In genomic region chr11:35246725-35247124, GRCh38 we compare ENCODE assay signal across 14 cellular contexts.
A peak's percentile ranks its signal among the peaks of the same experiment; 100 is the strongest.
DNase-seq lines count a peak whose midpoint lies in the region; TF ChIP-seq lines count a peak whose summit lies in the region.
"Had no signal": no experiment of that assay in that cellular context is flagged by ENCODE, and none has a peak within 500 bp of the region (broad histone marks: within the 10 kb centered on the region; RNA-seq: fewer than 3 reads in every experiment).

No MANE protein-coding gene starts in this region.

- CTCF ChIA-PET in CD8-positive, alpha-beta memory T cell (lab: Charles Lee): interaction anchor here (1.0 to 1.9 kb wide), 7 partner anchors 8 to 202 kb away, joined by 3 to 9 read pairs (median 4); no protein-coding TSS in a partner anchor

- peaks cover 6% of the 10 kb centered on the region for H3K9me3 ChIP-seq in CD8-positive, alpha-beta memory T cell (ENCODE audit: low read length)
- no peaks in the 10 kb centered on the region for H3K9me3 ChIP-seq in adipocyte (ENCODE audit: control insufficient read depth, low read length)
- no peaks in the 10 kb centered on the region for H3K9me3 ChIP-seq in left ventricle myocardium inferior (replicated peaks)

- H3K4me3 Mint-ChIP-seq in CD8-positive, alpha-beta memory T cell: peak overlapping the region in 5 of 7 donors; percentile 19 to 69 (median 23)
- H3K4me3 Mint-ChIP-seq in activated T-helper 2 cell treated with anti-CD3 and anti-CD28 coated beads, Interferon-gamma antibody, Interleukin-2, Interleukin-4, amounts not matched to agents 10 μg/mL and 5 μg/mL and 100 μg/mL, durations not matched to agents 14 hours and 24 hours and 36 hours (ENCODE audit: low read depth): no peak overlapping the region

- no peaks in the 10 kb centered on the region for H3K27me3 ChIP-seq in CD8-positive, alpha-beta memory T cell (ENCODE audit: insufficient read depth, low read length, poor library complexity, severe bottlenecking)
- H3K27me3 ChIP-seq in adipocyte (replicated peaks; ENCODE audit: control insufficient read depth, insufficient read depth, low read length) (no peaks in the 10 kb centered on the region), left ventricle myocardium inferior (ENCODE audit: low read depth) (no peaks in the 10 kb centered on the region)

- peak overlapping the region; percentile 84 to 99 (median 98) for H3K27ac Mint-ChIP-seq in CD8-positive, alpha-beta memory T cell
- no peak overlapping the region for H3K27ac Mint-ChIP-seq in activated T-helper 2 cell treated with anti-CD3 and anti-CD28 coated beads, Interferon-gamma antibody, Interleukin-2, Interleukin-4, amounts not matched to agents 10 μg/mL and 5 μg/mL and 100 μg/mL, durations not matched to agents 14 hours and 24 hours and 36 hours

- DNase-seq in CD8-positive, alpha-beta memory T cell: no peak
- peak; percentile 68 for DNase-seq in adipocyte (ENCODE audit: low read depth)
- DNase-seq in left ventricle myocardium inferior: no peak
- DNase-seq in SKM-1 treated with dmso at 0.1 percent for 144 hours (lab: John Stamatoyannopoulos, UW; ENCODE audit: unreplicated experiment): no peak
- DNase-seq in activated T-helper 2 cell treated with anti-CD3 and anti-CD28 coated beads, Interferon-gamma antibody, Interleukin-2, Interleukin-4, amounts not matched to agents 10 μg/mL and 5 μg/mL and 100 μg/mL, durations not matched to agents 14 hours and 24 hours and 36 hours (ENCODE audit: low spot score): no peak
- DNase-seq in GOT3 (lab: John Stamatoyannopoulos, UW): no peak
- DNase-seq in NK-92 (lab: John Stamatoyannopoulos, UW; ENCODE audit: unreplicated experiment): no peak
- DNase-seq: activated CD8-positive, alpha-beta memory T cell treated with anti-CD3 and anti-CD28 coated beads, Interleukin-2, amount 50 U/mL, for 48 hours; NCI-H1048; NCI-H510A; RPMI8226; stimulated activated CD4-positive, alpha-beta T cell treated with anti-CD3 and anti-CD28 coated beads, Interleukin-12 subunit alpha, Interleukin-12 subunit beta, amount 100 ng/mL, for 4 hours had no signal

- peaks cover 64% of the 10 kb centered on the region for H3K4me1 ChIP-seq in CD8-positive, alpha-beta memory T cell (ENCODE audit: insufficient read depth, low read length)
- H3K4me1 ChIP-seq in adipocyte (ENCODE audit: control insufficient read depth, insufficient read depth, low read length) (peaks cover 25% of the 10 kb centered on the region), left ventricle myocardium inferior (peaks cover 11% of the 10 kb centered on the region)

- TF ChIP-seq CTCF in left ventricle myocardium inferior (IDR thresholded peaks at IDR 0.05; ENCODE audit: borderline replicate concordance): no peak

- peak overlapping the region; percentile 79 for H3K27ac ChIP-seq in CD8-positive, alpha-beta memory T cell (ENCODE audit: low read depth, low read length)
- H3K27ac ChIP-seq in left ventricle myocardium inferior (replicated peaks) (peak overlapping the region; percentile 63), skin epidermis (peak overlapping the region in 14 of 21 experiments; percentile 12 to 79 (median 60))
- H3K27ac ChIP-seq: C4-2B had no signal

- H3K4me3 ChIP-seq in CD8-positive, alpha-beta memory T cell (ENCODE audit: low read length): no peak overlapping the region
- H3K4me3 ChIP-seq in adipocyte (ENCODE audit: low read length) (no peak overlapping the region), left ventricle myocardium inferior (no peak overlapping the region), skin epidermis (no peak overlapping the region)

- H3K9ac ChIP-seq in adipocyte (ENCODE audit: low read length): no peak overlapping the region

- H3K9me3 Mint-ChIP-seq in CD8-positive, alpha-beta memory T cell: peaks cover 0 to 16% (median 2%) of the 10 kb centered on the region in 5 donors
- H3K9me3 Mint-ChIP-seq in activated T-helper 2 cell treated with anti-CD3 and anti-CD28 coated beads, Interferon-gamma antibody, Interleukin-2, Interleukin-4, amounts not matched to agents 10 μg/mL and 5 μg/mL and 100 μg/mL, durations not matched to agents 14 hours and 24 hours and 36 hours: peaks cover 14% of the 10 kb centered on the region

- peaks cover 0 to 2% (median under 1%) of the 10 kb centered on the region in 3 donors for H3K36me3 Mint-ChIP-seq in CD8-positive, alpha-beta memory T cell
- peaks cover 2% of the 10 kb centered on the region for H3K36me3 Mint-ChIP-seq in activated T-helper 2 cell treated with anti-CD3 and anti-CD28 coated beads, Interferon-gamma antibody, Interleukin-2, Interleukin-4, amounts not matched to agents 10 μg/mL and 5 μg/mL and 100 μg/mL, durations not matched to agents 14 hours and 24 hours and 36 hours (ENCODE audit: low read depth)

- intact Hi-C loops in left ventricle myocardium inferior (cut with micrococcal nuclease): no loop called here
- intact Hi-C loops in activated T-helper 2 cell treated with anti-CD3 and anti-CD28 coated beads, Interferon-gamma antibody, Interleukin-2, Interleukin-4, amounts not matched to agents 10 μg/mL and 5 μg/mL and 100 μg/mL, durations not matched to agents 14 hours and 24 hours and 36 hours (cut with micrococcal nuclease): no loop called here

- H3K4me1 Mint-ChIP-seq in CD8-positive, alpha-beta memory T cell: peaks cover 76 to 81% (median 80%) of the 10 kb centered on the region in 3 donors
- H3K4me1 Mint-ChIP-seq in activated T-helper 2 cell treated with anti-CD3 and anti-CD28 coated beads, Interferon-gamma antibody, Interleukin-2, Interleukin-4, amounts not matched to agents 10 μg/mL and 5 μg/mL and 100 μg/mL, durations not matched to agents 14 hours and 24 hours and 36 hours (ENCODE audit: low read depth): peaks cover 23% of the 10 kb centered on the region

- H3K36me3 ChIP-seq in CD8-positive, alpha-beta memory T cell (ENCODE audit: insufficient read depth, low read length): no peaks in the 10 kb centered on the region
- no peaks in the 10 kb centered on the region for H3K36me3 ChIP-seq in adipocyte (ENCODE audit: control insufficient read depth, insufficient read depth, low read length, severe bottlenecking)
- H3K36me3 ChIP-seq in left ventricle myocardium inferior: no peaks in the 10 kb centered on the region

- H3K27me3 Mint-ChIP-seq in CD8-positive, alpha-beta memory T cell: no peaks in the 10 kb centered on the region
- peaks cover 20% of the 10 kb centered on the region for H3K27me3 Mint-ChIP-seq in activated T-helper 2 cell treated with anti-CD3 and anti-CD28 coated beads, Interferon-gamma antibody, Interleukin-2, Interleukin-4, amounts not matched to agents 10 μg/mL and 5 μg/mL and 100 μg/mL, durations not matched to agents 14 hours and 24 hours and 36 hours (ENCODE audit: low read depth)

- POLR2A ChIA-PET in CD8-positive, alpha-beta memory T cell (lab: Charles Lee): interaction anchor here (0.9 to 1.4 kb wide), 6 partner anchors 8 to 84 kb away, joined by 3 to 8 read pairs (median 4); no protein-coding TSS in a partner anchor
